Comparison of ENCODE assay signal across 8 cellular contexts in the genomic region with DNA sequence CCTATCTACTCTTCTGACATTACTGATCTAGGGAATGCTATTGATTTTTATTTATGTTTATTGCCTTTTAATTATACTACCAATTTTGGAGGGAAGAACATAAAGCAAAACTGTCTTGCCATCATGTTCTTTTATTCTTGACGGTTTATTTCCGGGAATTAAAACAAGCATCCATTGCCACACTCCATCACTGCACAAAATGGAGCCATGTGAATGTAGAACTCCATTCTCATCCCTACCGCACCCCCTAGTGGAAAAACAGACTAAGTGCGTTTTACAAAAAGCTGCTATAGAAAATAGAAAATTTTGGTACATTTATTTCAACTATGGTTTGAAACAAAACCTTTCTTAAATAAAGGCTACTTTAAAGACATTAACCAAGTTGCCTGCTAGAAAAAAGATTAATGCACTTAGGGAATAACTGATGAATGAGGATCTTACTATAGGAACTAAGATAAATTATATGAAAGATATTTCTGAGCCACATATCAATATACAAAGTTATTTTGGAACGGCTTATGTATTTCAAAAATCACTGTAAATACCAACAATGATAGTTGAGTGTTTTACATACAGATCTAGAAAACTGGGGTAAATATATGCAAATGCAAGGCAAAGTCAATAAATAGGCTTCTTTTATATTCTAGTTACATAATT. TPM values are rescaled to one million over a fixed set of nuclear protein-coding genes. Genes with fewer than 3 reads are reported as not detected.
A peak's percentile ranks its signal among the peaks of the same experiment; 100 is the strongest.
DNase-seq lines count a peak whose midpoint lies in the region; ATAC-seq, FAIRE-seq and TF ChIP-seq lines count a peak whose summit lies in the region.

No MANE protein-coding gene starts in this region.

- H3K27me3 ChIP-seq in PC-3 (ENCODE audit: low read length) (no peaks in the 10 kb centered on the region), aorta (ENCODE audit: control insufficient read depth in 1 of 2, insufficient read depth in 2 of 2, low read length in 1 of 2) (no peaks in the 10 kb centered on the region)

- H3K79me2 ChIP-seq in PC-3 (ENCODE audit: low read length), result no peaks in the 10 kb centered on the region

- H3K9me2 ChIP-seq in PC-3 (replicated peaks; ENCODE audit: low read length), result no peaks in the 10 kb centered on the region

- BruUV-seq in PC-3 (replicated peaks; lab: Mats Ljungman, UMichigan), result no TSS peak

- CTCF ChIA-PET in PC-3 (lab: Charles Lee), result interaction anchor here (0.8 to 1.7 kb wide), 2 partner anchors 121 to 135 kb away, joined by 6 to 10 read pairs; no protein-coding TSS in a partner anchor

- WGBS in aorta, 2 donors, result 18 to 20% methylated on average over 5 of the region's 5 CpGs

- peak; percentile 98 for FAIRE-seq in H54 (lab: Jason Lieb, UNC)

- H3K4me3 Mint-ChIP-seq in activated CD4-positive, alpha-beta T cell treated with anti-CD3 and anti-CD28 coated beads, Interleukin-2, amount 10 ng/mL, durations not matched to agents 24 days and 14 days, result no peak overlapping the region
- H3K4me3 Mint-ChIP-seq in memory B cell, result no peak overlapping the region

- H3F3A ChIP-seq in PC-3 (ENCODE audit: low read length, unreplicated experiment), result no peaks in the 10 kb centered on the region

- ATAC-seq in PC-3 (peak; percentile 62), memory B cell (ENCODE audit: low read depth) (peak; percentile 35), aorta (ENCODE audit: low FRiP score) (no peak)

- H3K4me2 ChIP-seq in PC-3 (ENCODE audit: low read length), result no peak overlapping the region

- peaks cover 7% of the 10 kb centered on the region for H3K4me1 Mint-ChIP-seq in activated CD4-positive, alpha-beta T cell treated with anti-CD3 and anti-CD28 coated beads, Interleukin-2, amount 10 ng/mL, durations not matched to agents 24 days and 14 days
- H3K4me1 Mint-ChIP-seq in memory B cell, result peaks cover 2% of the 10 kb centered on the region

- no peak overlapping the region for H2AFZ ChIP-seq in PC-3 (ENCODE audit: low read length)

- intact Hi-C loops in activated CD4-positive, alpha-beta T cell treated with anti-CD3 and anti-CD28 coated beads, Interleukin-2, amount 10 ng/mL, durations not matched to agents 24 days and 14 days (cut with micrococcal nuclease), result loop anchor here (1.0 to 5.0 kb wide), 3 partner anchors 96 to 147 kb away; no protein-coding TSS in a partner anchor
- intact Hi-C loops in PC-3 (cut with micrococcal nuclease), result loop anchor here (1.0 to 5.0 kb wide), 3 partner anchors 121 to 571 kb away; no protein-coding TSS in a partner anchor
- intact Hi-C loops in aorta (cut with DNase I), result loop anchor here (5.0 kb wide), 4 partner anchors 146 to 941 kb away; a partner anchor contains a TSS

- DNase-seq in activated CD4-positive, alpha-beta T cell treated with anti-CD3 and anti-CD28 coated beads, Interleukin-2, amount 10 ng/mL, durations not matched to agents 24 days and 14 days, result peak; percentile 77
- DNase-seq in activated CD4-positive, alpha-beta T cell treated with anti-CD3 and anti-CD28 coated beads, Interleukin-2, amount 50 U/mL, for 48 hours, result no peak
- DNase-seq in H54 (ENCODE audit: insufficient read length, low spot score) (peak; percentile 7), LHCN-M2 (ENCODE audit: low read depth) (peak; percentile 57), PC-3 (peak; percentile 71), dermis microvascular lymphatic vessel endothelial cell (ENCODE audit: low read depth in 2 of 2) (peak; percentile 61 to 73), memory B cell (ENCODE audit: low spot score in 2 of 2) (no peak), aorta (no peak)

- H3K36me3 ChIP-seq in PC-3 (ENCODE audit: low read depth, low read length), result no peaks in the 10 kb centered on the region
- no peaks in the 10 kb centered on the region for H3K36me3 ChIP-seq in aorta (ENCODE audit: control insufficient read depth in 1 of 2, insufficient read depth in 2 of 2, low read length in 1 of 2)

- H3K9me3 ChIP-seq in PC-3 (ENCODE audit: low read length) (no peaks in the 10 kb centered on the region), aorta (ENCODE audit: control insufficient read depth, low read length) (no peaks in the 10 kb centered on the region)

- no peak for TF ChIP-seq POLR2A in H54 (IDR thresholded peaks at IDR 0.05; ENCODE audit: low read depth, low read length)

- peak; percentile 97 for TF ChIP-seq CTCF in PC-3 (conservative IDR thresholded peaks at IDR 0.05; ENCODE audit: low read depth, low read length)

- no peaks in the 10 kb centered on the region for H4K20me1 ChIP-seq in PC-3 (ENCODE audit: low read length)

- H3K27ac ChIP-seq in PC-3 (ENCODE audit: low read length), result no peak overlapping the region
- H3K27ac ChIP-seq in aorta (ENCODE audit: low read depth in 1 of 2, low read length in 2 of 2), result no peak overlapping the region

- POLR2A ChIA-PET in PC-3 (lab: Charles Lee; ENCODE audit: unreplicated experiment), result interaction anchor here (0.6 kb wide), 1 partner anchor 209 kb away, joined by 3 read pairs; no protein-coding TSS in a partner anchor

- no peak overlapping the region for H3K27ac Mint-ChIP-seq in activated CD4-positive, alpha-beta T cell treated with anti-CD3 and anti-CD28 coated beads, Interleukin-2, amount 10 ng/mL, durations not matched to agents 24 days and 14 days
- H3K27ac Mint-ChIP-seq in memory B cell, result no peak overlapping the region

- H3K27me3 Mint-ChIP-seq in activated CD4-positive, alpha-beta T cell treated with anti-CD3 and anti-CD28 coated beads, Interleukin-2, amount 10 ng/mL, durations not matched to agents 24 days and 14 days, result no peaks in the 10 kb centered on the region
- H3K27me3 Mint-ChIP-seq in memory B cell, result no peaks in the 10 kb centered on the region

- no peak overlapping the region for H3K4me3 ChIP-seq in PC-3 (ENCODE audit: low read length)
- no peak overlapping the region for H3K4me3 ChIP-seq in aorta (ENCODE audit: low read length in 2 of 2)

- no peaks in the 10 kb centered on the region for H3K4me1 ChIP-seq in PC-3 (ENCODE audit: insufficient read depth, low read length)
- H3K4me1 ChIP-seq in aorta (ENCODE audit: control insufficient read depth in 1 of 2, insufficient read depth in 2 of 2, low read length in 2 of 2), result peaks cover 0 to 2% of the 10 kb centered on the region in 2 donors

- no peaks in the 10 kb centered on the region for H3K9me3 Mint-ChIP-seq in activated CD4-positive, alpha-beta T cell treated with anti-CD3 and anti-CD28 coated beads, Interleukin-2, amount 10 ng/mL, durations not matched to agents 24 days and 14 days
- H3K9me3 Mint-ChIP-seq in memory B cell, result no peaks in the 10 kb centered on the region

- peaks cover 25% of the 10 kb centered on the region for H3K36me3 Mint-ChIP-seq in activated CD4-positive, alpha-beta T cell treated with anti-CD3 and anti-CD28 coated beads, Interleukin-2, amount 10 ng/mL, durations not matched to agents 24 days and 14 days (ENCODE audit: low read depth)
- H3K36me3 Mint-ChIP-seq in memory B cell, result peaks cover 10% of the 10 kb centered on the region

- H3K9ac ChIP-seq in PC-3 (ENCODE audit: low read length), result no peak overlapping the region

RNA-seq across cellular contexts. Expression of a gene that starts 26.6 kb away (rescaled TPM):
- total RNA-seq in activated CD4-positive, alpha-beta T cell treated with anti-CD3 and anti-CD28 coated beads, Interleukin-2, amount 10 ng/mL, durations not matched to agents 24 days and 14 days, result 92.6 and 93.4 TPM in 2 replicates
- total RNA-seq in LHCN-M2 (2014; rRNA removed), result 38.7 and 39.9 TPM in 2 replicates
- polyA plus RNA-seq in LHCN-M2 (2012), result 26.3 TPM
- total RNA-seq in PC-3 (2014; rRNA removed), result 25.5 and 30.8 TPM in 2 replicates
- total RNA-seq in dermis microvascular lymphatic vessel endothelial cell, result 23.4 and 30.2 TPM in 2 replicates
- 10 to 100 TPM; 31.4 to 32.1 TPM for total RNA-seq in aorta
- polyA plus RNA-seq in aorta, result 10 to 100 TPM; 22.5 to 24.3 TPM

Comparison
In these comparisons a context has a peak if more than half of its experiments do, and no peak if none do; other contexts are left out.
1. DNase-seq: peak in activated CD4-positive, alpha-beta T cell treated with anti-CD3 and anti-CD28 coated beads, Interleukin-2, amount 10 ng/mL, durations not matched to agents 24 days and 14 days (single experiment), H54 (single experiment), LHCN-M2 (single experiment), PC-3 (single experiment) and dermis microvascular lymphatic vessel endothelial cell (2 of 2); none in activated CD4-positive, alpha-beta T cell treated with anti-CD3 and anti-CD28 coated beads, Interleukin-2, amount 50 U/mL, for 48 hours (0 of 2), memory B cell (0 of 2) and aorta (0 of 2).